Comparison of ENCODE assay signal across 12 cellular contexts in genomic region chr17:20466553-20466952, GRCh38. TPM values are rescaled to one million over a fixed set of nuclear protein-coding genes. Genes with fewer than 3 reads are reported as not detected.
A peak's percentile ranks its signal among the peaks of the same experiment; 100 is the strongest.
DNase-seq lines count a peak whose midpoint lies in the region; ATAC-seq, FAIRE-seq and TF ChIP-seq lines count a peak whose summit lies in the region.
"Not testable (repeated sequence)": the region's sequence is repeated elsewhere in the genome, so short reads cannot be mapped to it uniquely, and the experiment has no call there.
"Had no signal": no experiment of that assay in that cellular context is flagged by ENCODE, and none has a peak within 500 bp of the region (broad histone marks: within the 10 kb centered on the region; RNA-seq: fewer than 3 reads in every experiment).

No MANE protein-coding gene starts in this region.

- H3K36me3 ChIP-seq in PC-9 (ENCODE audit: low read depth) = not testable (repeated sequence)

- ATAC-seq in GM18520 (IDR thresholded peaks at IDR 0.05; ENCODE audit: unreplicated experiment) = peak; percentile 45
- ATAC-seq in HG02798 (IDR thresholded peaks at IDR 0.05; ENCODE audit: poor library complexity, unreplicated experiment) = peak; percentile 61
- ATAC-seq in esophagus mucosa = peak; percentile 55
- peak; percentile 54 for ATAC-seq in left colon
- ATAC-seq in natural killer cell = not testable (repeated sequence)

- not testable (repeated sequence) for BruUV-seq in PC-9 (replicated peaks; lab: Mats Ljungman, UMichigan)

- intact Hi-C loops in PC-9 (cut with micrococcal nuclease; ENCODE audit: unreplicated experiment); left colon (cut with DNase I, micrococcal nuclease); natural killer cell (cut with micrococcal nuclease): not testable (repeated sequence)

- not testable (repeated sequence) for H3K79me2 ChIP-seq in PC-9 (ENCODE audit: low read depth)

- POLR2A ChIA-PET in PC-9 (lab: Charles Lee; ENCODE audit: unreplicated experiment) = not testable (repeated sequence)

- H3K27ac Mint-ChIP-seq in natural killer cell = peak overlapping the region; percentile 95 to 96

- TF ChIP-seq CTCF in PC-9 (conservative IDR thresholded peaks at IDR 0.05); natural killer cell (IDR thresholded peaks at IDR 0.05): not testable (repeated sequence)

- not testable (repeated sequence) for H3K9me3 Mint-ChIP-seq in natural killer cell

- peaks cover 15% of the 10 kb centered on the region for H3K4me1 ChIP-seq in PC-9 (replicated peaks; ENCODE audit: insufficient read depth)

- FAIRE-seq in GM18507 (lab: Jason Lieb, UNC) = peak; percentile 29

- H3K36me3 Mint-ChIP-seq in natural killer cell = not testable (repeated sequence)

- not testable (repeated sequence) for H4K20me1 ChIP-seq in PC-9 (ENCODE audit: insufficient read depth)

- H3K27me3 ChIP-seq in PC-9 (ENCODE audit: insufficient read depth, low read depth) = not testable (repeated sequence)

- H3K4me1 Mint-ChIP-seq in natural killer cell = not testable (repeated sequence)

- DNase-seq in GM18507 (ENCODE audit: extremely low spot score, insufficient read length, low read depth); PC-9; left colon; natural killer cell: not testable (repeated sequence)

- peak overlapping the region; percentile 97 for H3K4me3 Mint-ChIP-seq in natural killer cell

- H3K4me2 ChIP-seq in PC-9 = 0 out of 2 replicates have a peak overlapping the region, but pooled peaks have one; percentile 62

- H3K27me3 Mint-ChIP-seq in natural killer cell (ENCODE audit: low read depth in 2 of 2) = not testable (repeated sequence)

- not testable (repeated sequence) for H2AFZ ChIP-seq in PC-9

- H3F3A ChIP-seq in PC-9 (ENCODE audit: insufficient read depth, low read depth) = not testable (repeated sequence)

- H3K9me3 ChIP-seq in PC-9 (ENCODE audit: insufficient read depth, low read depth) = not testable (repeated sequence)

- H3K4me3 ChIP-seq in PC-9 = not testable (repeated sequence)

- not testable (repeated sequence) for H3K9me2 ChIP-seq in PC-9 (ENCODE audit: insufficient read depth)

- not testable (repeated sequence) for H3K27ac ChIP-seq in PC-9

- CTCF ChIA-PET in PC-9 (lab: Charles Lee) = not testable (repeated sequence)

RNA-seq across cellular contexts. Expression of gene LGALS9B, which starts 0.8 kb away (rescaled TPM):
- total RNA-seq in PC-9 (2021) (6.5 and 9.8 TPM in 2 replicates), esophagus mucosa (14.3 TPM), left colon (10 to 100 TPM; 35.5 to 46.2 TPM), natural killer cell (100 to 1,000 TPM in 1 of 3 donors, 10 to 100 TPM in 2; 40.8 to 131 (median 50.8) TPM)
- total RNA-seq: A172; B cell; Caco-2; CD4-positive, alpha-beta T cell; CD8-positive, alpha-beta T cell had no signal
